Comparison of ENCODE assay signal across 1 cellular context in the genomic region with DNA sequence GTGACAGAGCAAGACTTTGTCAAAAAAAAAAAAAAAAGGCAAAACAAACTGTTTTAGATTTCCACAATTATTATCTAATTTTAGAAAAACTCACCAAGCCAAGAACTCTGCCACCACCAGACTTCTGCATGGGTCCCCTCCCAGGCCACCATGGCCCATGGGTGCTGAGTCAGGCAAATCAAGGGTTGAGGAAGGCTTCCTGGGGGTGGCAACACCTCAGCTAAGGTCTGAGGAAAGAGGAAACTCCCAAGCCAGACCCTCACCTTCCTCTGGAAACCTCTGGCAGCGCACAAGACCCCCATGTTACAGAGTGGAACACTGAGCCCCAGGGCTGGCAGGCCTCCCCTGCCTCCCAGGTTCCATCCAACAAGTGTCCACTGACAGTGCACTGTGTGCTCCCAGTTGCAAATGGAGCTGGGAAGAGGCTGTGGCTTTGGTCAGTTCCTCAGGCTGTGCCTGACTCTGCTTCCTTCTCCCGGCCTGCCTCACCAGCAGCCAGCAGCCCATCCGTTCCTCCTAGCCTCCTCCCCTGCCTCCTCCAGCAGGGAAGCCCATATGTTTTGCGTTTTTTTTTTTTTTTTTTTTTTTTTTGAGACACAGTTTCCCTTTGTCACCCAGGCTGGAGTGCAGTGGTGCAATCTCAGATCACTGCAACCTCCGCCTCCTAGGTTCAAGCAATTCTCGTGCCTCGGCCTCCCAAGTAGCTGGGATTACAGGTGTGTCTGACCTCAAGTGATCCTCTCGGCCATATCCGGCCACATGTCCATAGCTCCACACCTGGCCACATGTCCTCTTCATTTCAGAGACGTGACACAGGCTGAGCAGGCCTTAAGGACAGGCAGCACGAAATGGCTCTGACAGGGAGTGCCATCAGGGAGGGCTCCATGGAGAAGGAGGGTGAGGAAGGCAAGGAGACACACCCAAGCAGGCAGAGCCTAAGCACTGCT.
TF ChIP-seq lines count a peak whose summit lies in the region.

No MANE protein-coding gene starts in this region.

TF ChIP-seq in H1, 55 proteins besides CTCF, POLR2A, EP300 and RAD21:
- TF ChIP-seq ATF3 (IDR thresholded peaks at IDR 0.05; ENCODE audit: insufficient read depth, low read depth, low read length) = no peak
- TF ChIP-seq CREB1 (IDR thresholded peaks at IDR 0.05) = no peak
- TF ChIP-seq TAF1 (IDR thresholded peaks at IDR 0.05; ENCODE audit: low read depth, low read length) = no peak
- no peak for TF ChIP-seq SP1 (IDR thresholded peaks at IDR 0.05; ENCODE audit: low read depth, low read length)
- TF ChIP-seq RXRA (IDR thresholded peaks at IDR 0.05; ENCODE audit: insufficient read depth, low read depth, low read length) = no peak
- TF ChIP-seq CHD2 (IDR thresholded peaks at IDR 0.05; ENCODE audit: low read length) = no peak
- TF ChIP-seq JUN (IDR thresholded peaks at IDR 0.05; ENCODE audit: low read depth, low read length) = no peak
